11 cellular contexts compared by ENCODE assay signal in the genomic region with DNA sequence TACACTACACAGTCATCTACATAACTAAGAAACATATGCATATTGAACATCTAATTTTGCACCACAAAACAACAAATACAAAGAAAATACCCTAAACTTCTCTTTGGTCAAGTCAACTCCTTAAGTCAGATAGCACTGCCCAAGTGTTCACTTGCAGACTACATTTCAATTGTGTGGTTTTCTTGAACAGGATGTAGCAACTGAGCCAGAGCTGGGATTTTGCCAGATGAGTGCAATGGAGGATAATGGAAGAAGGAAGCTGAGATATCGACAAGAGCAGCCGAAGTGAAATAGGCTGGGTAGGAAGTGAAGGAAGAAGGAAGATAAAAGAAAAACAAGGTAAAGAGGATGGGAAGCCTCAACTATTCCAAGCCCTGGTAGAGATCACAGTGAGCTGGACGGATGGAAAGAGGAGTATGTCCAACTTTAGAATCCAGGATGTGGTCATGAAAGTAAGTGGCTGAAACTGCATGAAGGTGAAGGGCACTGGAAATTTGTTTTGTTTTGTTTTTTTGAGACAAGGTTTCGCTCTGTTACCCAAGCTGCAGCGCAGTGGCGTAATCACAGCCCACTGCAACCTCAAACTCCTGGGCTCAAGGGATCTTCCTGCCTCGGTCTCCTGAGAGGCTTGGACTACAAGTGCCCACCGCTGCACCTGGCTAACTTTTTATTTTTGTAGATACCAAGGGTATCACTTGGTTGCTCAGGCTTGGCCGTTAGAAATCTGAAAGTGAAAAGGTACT. TPM values are rescaled to one million over a fixed set of nuclear protein-coding genes. Genes with fewer than 3 reads are reported as not detected.
DNase-seq lines count a peak whose midpoint lies in the region; ATAC-seq, FAIRE-seq and TF ChIP-seq lines count a peak whose summit lies in the region.
"Had no signal": no experiment of that assay in that cellular context is flagged by ENCODE, and none has a peak within 500 bp of the region (broad histone marks: within the 10 kb centered on the region; RNA-seq: fewer than 3 reads in every experiment).

No MANE protein-coding gene starts in this region.

- no peaks in the 10 kb centered on the region for H3K4me1 ChIP-seq in small intestine (ENCODE audit: control insufficient read depth in 2 of 2, insufficient read depth in 1 of 2, low read depth in 1 of 2, low read length in 1 of 2)

- no peak for TF ChIP-seq CTCF in foreskin fibroblast (IDR thresholded peaks at IDR 0.05; ENCODE audit: low read depth, low read length)

- H3K9me3 ChIP-seq in MG63 (no peaks in the 10 kb centered on the region), small intestine (ENCODE audit: control insufficient read depth, low read depth) (no peaks in the 10 kb centered on the region)

- H3K36me3 ChIP-seq in MG63 (peaks cover 42% of the 10 kb centered on the region), small intestine (ENCODE audit: control insufficient read depth in 2 of 2, insufficient read depth in 2 of 2, low read length in 2 of 2) (peaks cover 0 to 2% of the 10 kb centered on the region in 2 donors)

- FAIRE-seq in small intestine (lab: Jason Lieb, UNC) = no peak
- FAIRE-seq: HTR-8/SVneo had no signal

- H3K4me3 ChIP-seq in MG63 = no peak overlapping the region
- no peak overlapping the region for H3K4me3 ChIP-seq in foreskin fibroblast (ENCODE audit: low read depth in 1 of 2, low read length in 2 of 2)
- H3K4me3 ChIP-seq in small intestine (ENCODE audit: low read depth in 1 of 2, low read length in 2 of 2) = no peak overlapping the region

- no peaks in the 10 kb centered on the region for H3K27me3 ChIP-seq in MG63
- no peaks in the 10 kb centered on the region for H3K27me3 ChIP-seq in small intestine (ENCODE audit: control insufficient read depth in 2 of 2, insufficient read depth in 2 of 2, low read length in 2 of 2)

- DNase-seq in CD1c-positive myeloid dendritic cell (ENCODE audit: extremely low spot score) (peak; percentile 9), MG63 (peak; percentile 21), foreskin fibroblast (peak; percentile 28 to 47), DMS79 (lab: John Stamatoyannopoulos, UW) (no peak), small intestine (no peak), NCI-H510A (lab: John Stamatoyannopoulos, UW) (no peak)
- DNase-seq in stimulated activated CD4-positive, alpha-beta T cell treated with anti-CD3 and anti-CD28 coated beads, Interleukin-4, amount 100 ng/mL, for 24 hours = no peak
- DNase-seq: activated naive CD8-positive, alpha-beta T cell treated with anti-CD3 and anti-CD28 coated beads, Interleukin-2, amount 50 U/mL, for 24 hours; DND-41 had no signal

- no peak overlapping the region for H3K27ac ChIP-seq in small intestine (ENCODE audit: low read depth in 1 of 2, low read length in 1 of 2)

- 72 to 82% (median 74%) methylated on average over 9 of the region's 9 CpGs for WGBS in small intestine, 3 donors

- ATAC-seq in GM21447 (IDR thresholded peaks at IDR 0.05; ENCODE audit: unreplicated experiment) = peak; percentile 66
- ATAC-seq: activated naive CD8-positive, alpha-beta T cell treated with anti-CD3 and anti-CD28 coated beads, Interleukin-2, amount 50 U/mL, for 24 hours had no signal

RNA-seq across cellular contexts. Expression of a gene that starts 15.0 kb away (rescaled TPM):
- total RNA-seq in MG63 (2014; rRNA removed; shearing (Covaris generic); ENCODE audit: low replicate concordance) = 6.1 and 6.7 TPM in 2 replicates
- polyA plus RNA-seq in small intestine = 1 to 10 TPM; 1.3 to 2.6 (median 1.6) TPM

RNA-seq across cellular contexts. Expression of a gene that starts 15.1 kb away (rescaled TPM):
- 27.3 and 56.8 TPM in 2 replicates for total RNA-seq in MG63 (2014; rRNA removed; shearing (Covaris generic); ENCODE audit: low replicate concordance)
- 10 to 100 TPM in 1 of 3 donors, 1 to 10 TPM in 2; 6.8 to 12.6 (median 7.4) TPM for polyA plus RNA-seq in small intestine

Comparison
In these comparisons a context has a peak if more than half of its experiments do, and no peak if none do; other contexts are left out.
1. DNase-seq: peak in CD1c-positive myeloid dendritic cell (single experiment), MG63 (single experiment) and foreskin fibroblast (2 of 2); none in DMS79 (single experiment), small intestine (single experiment), NCI-H510A (single experiment) and stimulated activated CD4-positive, alpha-beta T cell treated with anti-CD3 and anti-CD28 coated beads, Interleukin-4, amount 100 ng/mL, for 24 hours (single experiment).